10 cellular contexts compared by ENCODE assay signal in genomic region chr22:44351685-44352377, GRCh38. TPM values are rescaled to one million over a fixed set of nuclear protein-coding genes. Genes with fewer than 3 reads are reported as not detected.
A peak's percentile ranks its signal among the peaks of the same experiment; 100 is the strongest.
DNase-seq lines count a peak whose midpoint lies in the region; ATAC-seq and TF ChIP-seq lines count a peak whose summit lies in the region.
"Had no signal": no experiment of that assay in that cellular context is flagged by ENCODE, and none has a peak within 500 bp of the region (broad histone marks: within the 10 kb centered on the region; RNA-seq: fewer than 3 reads in every experiment).

No MANE protein-coding gene starts in this region.

- TF ChIP-seq CTCF in smooth muscle cell (IDR thresholded peaks at IDR 0.05; ENCODE audit: borderline replicate concordance, insufficient read depth, poor library complexity, severe bottlenecking) (no peak), GM13976 (IDR thresholded peaks at IDR 0.05; ENCODE audit: borderline replicate concordance, control extremely low read depth, extremely low read depth, insufficient read depth, missing control alignments) (no peak)

- H3K27me3 ChIP-seq in smooth muscle cell (ENCODE audit: low read depth), result no peaks in the 10 kb centered on the region

- peak; percentile 73 for DNase-seq in activated CD4-positive, alpha-beta memory T cell treated with anti-CD3 and anti-CD28 coated beads for 36 hours
- DNase-seq in activated CD4-positive, alpha-beta memory T cell treated with anti-CD3 and anti-CD28 coated beads, Interleukin-2, amount 10 ng/mL, durations not matched to agents 7 days and 5 days, result no peak
- peak; percentile 85 for DNase-seq in RPMI7951 (ENCODE audit: low read depth)
- DNase-seq in epithelial cell of prostate (ENCODE audit: low read depth, low spot score), result peak; percentile 44
- DNase-seq in smooth muscle cell (lab: John Stamatoyannopoulos, UW; ENCODE audit: unreplicated experiment), result no peak
- DNase-seq in GM13976 (ENCODE audit: low spot score), result no peak
- DNase-seq in NCI-H2196 (lab: John Stamatoyannopoulos, UW; ENCODE audit: unreplicated experiment), result no peak
- DNase-seq: DND-41 had no signal

- H3K27ac ChIP-seq in epithelial cell of prostate (no peak overlapping the region), smooth muscle cell (ENCODE audit: low read depth) (peak overlapping the region; percentile 24)

- H3K36me3 Mint-ChIP-seq in activated CD4-positive, alpha-beta memory T cell treated with anti-CD3 and anti-CD28 coated beads for 36 hours, result no peaks in the 10 kb centered on the region
- no peaks in the 10 kb centered on the region for H3K36me3 Mint-ChIP-seq in activated CD4-positive, alpha-beta memory T cell treated with anti-CD3 and anti-CD28 coated beads, Interleukin-2, amount 10 ng/mL, durations not matched to agents 7 days and 5 days (ENCODE audit: low read depth)

- ATAC-seq in HG03565 (IDR thresholded peaks at IDR 0.05; ENCODE audit: unreplicated experiment), result no peak

- H3K36me3 ChIP-seq in smooth muscle cell (ENCODE audit: low read depth), result no peaks in the 10 kb centered on the region

- peak overlapping the region; percentile 39 for H3K27ac Mint-ChIP-seq in activated CD4-positive, alpha-beta memory T cell treated with anti-CD3 and anti-CD28 coated beads for 36 hours
- no peak overlapping the region for H3K27ac Mint-ChIP-seq in activated CD4-positive, alpha-beta memory T cell treated with anti-CD3 and anti-CD28 coated beads, Interleukin-2, amount 10 ng/mL, durations not matched to agents 7 days and 5 days

- H3K9me3 Mint-ChIP-seq in activated CD4-positive, alpha-beta memory T cell treated with anti-CD3 and anti-CD28 coated beads for 36 hours, result no peaks in the 10 kb centered on the region
- H3K9me3 Mint-ChIP-seq in activated CD4-positive, alpha-beta memory T cell treated with anti-CD3 and anti-CD28 coated beads, Interleukin-2, amount 10 ng/mL, durations not matched to agents 7 days and 5 days, result no peaks in the 10 kb centered on the region

- no peak overlapping the region for H3K4me3 ChIP-seq in smooth muscle cell

- CTCF ChIA-PET in activated CD4-positive, alpha-beta memory T cell treated with anti-CD3 and anti-CD28 coated beads for 36 hours (lab: Charles Lee), result no interaction called here
- CTCF ChIA-PET in activated CD4-positive, alpha-beta memory T cell treated with anti-CD3 and anti-CD28 coated beads, Interleukin-2, amount 10 ng/mL, durations not matched to agents 7 days and 5 days (lab: Charles Lee), result no interaction called here

- POLR2A ChIA-PET in activated CD4-positive, alpha-beta memory T cell treated with anti-CD3 and anti-CD28 coated beads for 36 hours (lab: Charles Lee), result no interaction called here
- POLR2A ChIA-PET in activated CD4-positive, alpha-beta memory T cell treated with anti-CD3 and anti-CD28 coated beads, Interleukin-2, amount 10 ng/mL, durations not matched to agents 7 days and 5 days (lab: Charles Lee), result no interaction called here

- in situ Hi-C loops in GM13976 (cut with MboI; ENCODE audit: low sequenced_read_pairs, unreplicated experiment), result no loop called here

- WGBS in smooth muscle cell (ENCODE audit: low lambda C conversion rate), result 15% methylated on average over 11 of the region's 11 CpGs

- H4K20me1 ChIP-seq in smooth muscle cell (ENCODE audit: low read depth), result no peaks in the 10 kb centered on the region

- H3K9me3 ChIP-seq in smooth muscle cell (replicated peaks; ENCODE audit: low read depth), result no peaks in the 10 kb centered on the region

- H3F3A ChIP-seq in smooth muscle cell (ENCODE audit: low read depth), result no peaks in the 10 kb centered on the region

- no peak overlapping the region for H2AFZ ChIP-seq in smooth muscle cell (ENCODE audit: low read depth)

- peaks cover 8% of the 10 kb centered on the region for H3K4me1 Mint-ChIP-seq in activated CD4-positive, alpha-beta memory T cell treated with anti-CD3 and anti-CD28 coated beads for 36 hours (ENCODE audit: low read depth)
- H3K4me1 Mint-ChIP-seq in activated CD4-positive, alpha-beta memory T cell treated with anti-CD3 and anti-CD28 coated beads, Interleukin-2, amount 10 ng/mL, durations not matched to agents 7 days and 5 days, result peaks cover 9% of the 10 kb centered on the region

- intact Hi-C loops in activated CD4-positive, alpha-beta memory T cell treated with anti-CD3 and anti-CD28 coated beads for 36 hours (cut with micrococcal nuclease), result no loop called here

- H3K27me3 Mint-ChIP-seq in activated CD4-positive, alpha-beta memory T cell treated with anti-CD3 and anti-CD28 coated beads for 36 hours, result peaks cover 31% of the 10 kb centered on the region
- peaks cover 21% of the 10 kb centered on the region for H3K27me3 Mint-ChIP-seq in activated CD4-positive, alpha-beta memory T cell treated with anti-CD3 and anti-CD28 coated beads, Interleukin-2, amount 10 ng/mL, durations not matched to agents 7 days and 5 days

- H3K9ac ChIP-seq in smooth muscle cell (ENCODE audit: low read depth), result no peak overlapping the region

- peaks cover 9% of the 10 kb centered on the region for H3K4me1 ChIP-seq in smooth muscle cell (ENCODE audit: low read depth)

- no peaks in the 10 kb centered on the region for H3K79me2 ChIP-seq in smooth muscle cell (ENCODE audit: low read depth)

- H3K4me2 ChIP-seq in smooth muscle cell, result peak overlapping the region; percentile 75

- H3K4me3 Mint-ChIP-seq in activated CD4-positive, alpha-beta memory T cell treated with anti-CD3 and anti-CD28 coated beads for 36 hours, result no peak overlapping the region
- no peak overlapping the region for H3K4me3 Mint-ChIP-seq in activated CD4-positive, alpha-beta memory T cell treated with anti-CD3 and anti-CD28 coated beads, Interleukin-2, amount 10 ng/mL, durations not matched to agents 7 days and 5 days

RNA-seq across cellular contexts. Expression of gene SHISAL1, which starts 39.1 kb away (rescaled TPM):
- not detected for total RNA-seq in activated CD4-positive, alpha-beta memory T cell treated with anti-CD3 and anti-CD28 coated beads for 36 hours
- not detected for total RNA-seq in activated CD4-positive, alpha-beta memory T cell treated with anti-CD3 and anti-CD28 coated beads, Interleukin-2, amount 10 ng/mL, durations not matched to agents 7 days and 5 days
- 1.6 and 2.1 TPM in 2 replicates for total RNA-seq in RPMI7951 (2014; rRNA removed; shearing (Covaris generic))
- 1.9 TPM in 2 replicates for total RNA-seq in smooth muscle cell
- 0.39 and 0.78 TPM in 2 replicates for polyA plus RNA-seq in smooth muscle cell
- total RNA-seq: T-helper 1 cell treated with Interleukin-12 subunit alpha and Interleukin-12 subunit beta and Interleukin-4 antibody, amounts not matched to agents 30 ng/mL and 1 ng/mL, for 36 hours had no signal

Comparison
In these comparisons a context has a peak if more than half of its experiments do, and no peak if none do; other contexts are left out.
1. DNase-seq: peak in activated CD4-positive, alpha-beta memory T cell treated with anti-CD3 and anti-CD28 coated beads for 36 hours (single experiment), RPMI7951 (single experiment) and epithelial cell of prostate (single experiment); none in activated CD4-positive, alpha-beta memory T cell treated with anti-CD3 and anti-CD28 coated beads, Interleukin-2, amount 10 ng/mL, durations not matched to agents 7 days and 5 days (single experiment), smooth muscle cell (single experiment), GM13976 (single experiment) and NCI-H2196 (single experiment).